In the genomic region with DNA sequence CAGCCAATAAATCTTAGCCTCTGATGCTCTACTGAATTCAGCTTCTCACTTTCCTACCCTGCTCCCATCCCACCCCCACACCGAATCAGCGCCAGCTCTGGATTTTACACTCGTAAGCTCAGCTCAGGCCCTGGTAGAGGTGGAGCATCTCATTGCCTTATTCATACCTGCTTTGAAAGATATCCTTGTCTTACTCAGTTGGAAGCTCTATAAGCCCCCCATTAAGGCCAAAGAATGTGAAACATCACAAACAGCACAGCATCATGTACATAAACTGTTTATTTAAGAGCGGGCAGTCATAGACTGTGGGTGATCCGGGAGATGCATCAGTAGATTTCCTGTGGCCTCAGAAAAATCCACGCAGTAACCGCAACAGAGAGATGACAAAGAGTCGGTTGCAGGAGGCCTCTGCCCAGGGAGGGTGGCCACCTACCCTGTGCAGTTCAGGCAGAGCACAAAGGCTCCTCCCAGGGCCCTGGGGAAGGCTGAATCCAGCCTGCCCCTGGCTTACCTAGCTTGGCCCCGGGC, we compare ENCODE assay signal across 12 cellular contexts. TPM values are rescaled to one million over a fixed set of nuclear protein-coding genes. Genes with fewer than 3 reads are reported as not detected.
DNase-seq lines count a peak whose midpoint lies in the region; ATAC-seq and TF ChIP-seq lines count a peak whose summit lies in the region.
"Had no signal": no experiment of that assay in that cellular context is flagged by ENCODE, and none has a peak within 500 bp of the region (broad histone marks: within the 10 kb centered on the region; RNA-seq: fewer than 3 reads in every experiment).

No MANE protein-coding gene starts in this region.

- H3K27me3 ChIP-seq in hepatocyte: no peaks in the 10 kb centered on the region

- CTCF ChIA-PET in activated CD8-positive, alpha-beta T cell treated with anti-CD3 and anti-CD28 coated beads, Interleukin-2, amount 10 ng/mL, durations not matched to agents 7 days and 5 days (lab: Charles Lee): interaction anchor here (0.8 to 3.4 kb wide), 6 partner anchors 8 to 38 kb away, joined by 3 to 17 read pairs (median 4); no protein-coding TSS in a partner anchor

- peaks cover 10% of the 10 kb centered on the region for H3K36me3 Mint-ChIP-seq in activated CD8-positive, alpha-beta T cell treated with anti-CD3 and anti-CD28 coated beads, Interleukin-2, amount 10 ng/mL, durations not matched to agents 7 days and 5 days (ENCODE audit: low read depth)

- H3K9me3 ChIP-seq in hepatocyte (ENCODE audit: low read depth): no peaks in the 10 kb centered on the region

- no peak overlapping the region for H3K4me3 ChIP-seq in hepatocyte

- WGBS in hepatocyte (ENCODE audit: low lambda C conversion rate, missing lambda C conversion rate): 58% methylated on average over 9 of the region's 9 CpGs

- no peak for ATAC-seq in activated CD8-positive, alpha-beta T cell treated with anti-CD3 and anti-CD28 coated beads, Interleukin-2, amount 10 ng/mL, durations not matched to agents 7 days and 5 days
- no peak for ATAC-seq in GM21723 (IDR thresholded peaks at IDR 0.05; ENCODE audit: unreplicated experiment)
- no peak for ATAC-seq in HG03457 (IDR thresholded peaks at IDR 0.05; ENCODE audit: unreplicated experiment)
- ATAC-seq: left colon had no signal

- H3K27ac ChIP-seq in hepatocyte: peak overlapping the region; percentile 82
- H3K27ac ChIP-seq: VCaP had no signal

- H3K9me2 ChIP-seq in hepatocyte (replicated peaks; ENCODE audit: insufficient read depth): no peaks in the 10 kb centered on the region

- DNase-seq in stimulated activated CD4-positive, alpha-beta T cell treated with anti-CD3 and anti-CD28 coated beads, Interleukin-15, amount 100 ng/mL, for 24 hours: peak; percentile 19
- DNase-seq in stimulated activated CD4-positive, alpha-beta T cell treated with anti-CD3 and anti-CD28 coated beads, Interleukin-4, amount 100 ng/mL, for 1 hour: no peak
- DNase-seq in activated CD8-positive, alpha-beta T cell treated with anti-CD3 and anti-CD28 coated beads, Interleukin-2, amount 10 ng/mL, durations not matched to agents 7 days and 5 days: no peak
- DNase-seq in hepatocyte (ENCODE audit: low spot score) (peak; percentile 38), activated gamma-delta T cell (lab: John Stamatoyannopoulos, UW) (no peak), OCI-M2 (lab: John Stamatoyannopoulos, UW; ENCODE audit: unreplicated experiment) (no peak)
- DNase-seq: left colon; NCI-H345; stimulated activated CD4-positive, alpha-beta T cell treated with anti-CD3 and anti-CD28 coated beads, Interleukin-2, amount 100 ng/mL, for 48 hours had no signal

- H3K4me1 Mint-ChIP-seq in activated CD8-positive, alpha-beta T cell treated with anti-CD3 and anti-CD28 coated beads, Interleukin-2, amount 10 ng/mL, durations not matched to agents 7 days and 5 days (ENCODE audit: low read depth): peaks cover 45% of the 10 kb centered on the region

- H3K79me2 ChIP-seq in hepatocyte: no peaks in the 10 kb centered on the region

- POLR2A ChIA-PET in activated CD8-positive, alpha-beta T cell treated with anti-CD3 and anti-CD28 coated beads, Interleukin-2, amount 10 ng/mL, durations not matched to agents 7 days and 5 days (lab: Charles Lee): interaction anchor here (0.7 to 3.2 kb wide), 6 partner anchors 11 to 235 kb away, joined by 3 to 10 read pairs (median 4); a partner anchor contains a TSS

- H3K4me3 Mint-ChIP-seq in activated CD8-positive, alpha-beta T cell treated with anti-CD3 and anti-CD28 coated beads, Interleukin-2, amount 10 ng/mL, durations not matched to agents 7 days and 5 days: no peak overlapping the region

- no peak overlapping the region for H2AFZ ChIP-seq in hepatocyte

- H3K4me2 ChIP-seq in hepatocyte: peak overlapping the region; percentile 9

- no peak for TF ChIP-seq CTCF in hepatocyte (IDR thresholded peaks at IDR 0.05; ENCODE audit: poor library complexity)

- peaks cover 36% of the 10 kb centered on the region for H3K4me1 ChIP-seq in hepatocyte (ENCODE audit: insufficient read depth)

- no peaks in the 10 kb centered on the region for H4K20me1 ChIP-seq in hepatocyte (ENCODE audit: insufficient read depth, poor library complexity, severe bottlenecking)

- H3K27me3 Mint-ChIP-seq in activated CD8-positive, alpha-beta T cell treated with anti-CD3 and anti-CD28 coated beads, Interleukin-2, amount 10 ng/mL, durations not matched to agents 7 days and 5 days (ENCODE audit: low read depth): no peaks in the 10 kb centered on the region

- H3K9me3 Mint-ChIP-seq in activated CD8-positive, alpha-beta T cell treated with anti-CD3 and anti-CD28 coated beads, Interleukin-2, amount 10 ng/mL, durations not matched to agents 7 days and 5 days (ENCODE audit: insufficient read depth): no peaks in the 10 kb centered on the region

- no peaks in the 10 kb centered on the region for H3K36me3 ChIP-seq in hepatocyte (replicated peaks; ENCODE audit: insufficient read depth, low read depth)

- peak overlapping the region; percentile 100 for H3K27ac Mint-ChIP-seq in activated CD8-positive, alpha-beta T cell treated with anti-CD3 and anti-CD28 coated beads, Interleukin-2, amount 10 ng/mL, durations not matched to agents 7 days and 5 days

RNA-seq across cellular contexts. Expression of a gene that starts 36.4 kb away (rescaled TPM):
- total RNA-seq in activated CD8-positive, alpha-beta T cell treated with anti-CD3 and anti-CD28 coated beads, Interleukin-2, amount 10 ng/mL, durations not matched to agents 7 days and 5 days: 10 to 100 TPM; 17.0 to 20.1 TPM
- total RNA-seq in hepatocyte: 91.9 and 95.1 TPM in 2 replicates
- 104 and 106 TPM in 2 replicates for polyA plus RNA-seq in hepatocyte

Comparison
In these comparisons a context has a peak if more than half of its experiments do, and no peak if none do; other contexts are left out.
1. DNase-seq: peak in stimulated activated CD4-positive, alpha-beta T cell treated with anti-CD3 and anti-CD28 coated beads, Interleukin-15, amount 100 ng/mL, for 24 hours (single experiment) and hepatocyte (single experiment); none in stimulated activated CD4-positive, alpha-beta T cell treated with anti-CD3 and anti-CD28 coated beads, Interleukin-4, amount 100 ng/mL, for 1 hour (single experiment), activated CD8-positive, alpha-beta T cell treated with anti-CD3 and anti-CD28 coated beads, Interleukin-2, amount 10 ng/mL, durations not matched to agents 7 days and 5 days (single experiment), activated gamma-delta T cell (single experiment) and OCI-M2 (single experiment).